Comparison of ENCODE assay signal across 28 cellular contexts in genomic region chr2:160053946-160054345, GRCh38.
"Had no signal": no experiment of that assay in that cellular context is flagged by ENCODE, and none has a peak within 500 bp of the region (broad histone marks: within the 10 kb centered on the region; RNA-seq: fewer than 3 reads in every experiment).

No MANE protein-coding gene starts in this region.

- FAIRE-seq: urothelium cell line had no signal

- H3K27ac Mint-ChIP-seq: stimulated activated effector memory CD8-positive, alpha-beta T cell treated with anti-CD3 and anti-CD28 coated beads, Interleukin-12 subunit alpha, Interleukin-12 subunit beta, amount 100 ng/mL, for 72 hours; stimulated activated memory B cell treated with anti-CD40 and anti-IgM and Interleukin-4, amounts not matched to agents 10 μg/mL and 1 μg/mL and 100 μg/mL, for 72 hours; stimulated activated naive B cell treated with anti-CD40 and anti-IgM and Interleukin-4, amounts not matched to agents 10 μg/mL and 1 μg/mL and 100 μg/mL, for 72 hours; stimulated activated naive CD8-positive, alpha-beta T cell treated with anti-CD3 and anti-CD28 coated beads, Interleukin-15, amount 100 ng/mL, for 72 hours; stimulated activated naive CD8-positive, alpha-beta T cell treated with anti-CD3 and anti-CD28 coated beads, Interleukin-15, Interleukin-2, amounts not matched to agents 100 ng/mL and 50 ng/mL, for 24 hours; type B pancreatic cell had no signal

- H3K27me3 ChIP-seq: stomach, suprapubic skin, testis, thyroid gland, tibial artery, tibial nerve, transverse colon, upper lobe of left lung, upper lobe of right lung, vagina had no signal

- H3K27ac ChIP-seq: stomach, suprapubic skin, testis, thoracic aorta, tibial nerve, transverse colon, upper lobe of left lung, upper lobe of right lung, vagina had no signal

- H3K9me3 ChIP-seq: stomach, suprapubic skin, testis, thoracic aorta, thyroid gland, tibial artery, tibial nerve, transverse colon, upper lobe of left lung, upper lobe of right lung, vagina had no signal

- H3K4me3 ChIP-seq: stomach, suprapubic skin, testis, thoracic aorta, thyroid gland, tibial artery, tibial nerve, transverse colon, upper lobe of left lung, upper lobe of right lung, vagina had no signal

- H3K4me1 ChIP-seq: testis, upper lobe of left lung, upper lobe of right lung had no signal

- DNase-seq: stimulated activated CD4-positive, alpha-beta T cell treated with anti-CD3 and anti-CD28 coated beads, Interleukin-2, amount 100 ng/mL, for 48 hours; stimulated activated CD4-positive, alpha-beta T cell treated with anti-CD3 and anti-CD28 coated beads, Interleukin-4, amount 100 ng/mL, for 1 hour; stimulated activated CD4-positive, alpha-beta T cell treated with anti-CD3 and anti-CD28 coated beads, Interleukin-4, amount 100 ng/mL, for 24 hours; stimulated activated CD4-positive, alpha-beta T cell treated with anti-CD3 and anti-CD28 coated beads, Interleukin-4, amount 100 ng/mL, for 4 hours; stimulated activated CD8-positive, alpha-beta memory T cell treated with anti-CD3 and anti-CD28 coated beads, Interleukin-4, amount 100 ng/mL, for 48 hours; stimulated activated naive B cell treated with anti-CD40 and anti-IgM and Interleukin-4, amounts not matched to agents 10 μg/mL and 1 μg/mL and 100 μg/mL, for 72 hours; stimulated activated naive CD4-positive, alpha-beta T cell; stimulated activated naive CD4-positive, alpha-beta T cell treated with Interleukin-2 at 50 U/mL for 16 hours; stimulated activated naive CD8-positive, alpha-beta T cell treated with anti-CD3 and anti-CD28 coated beads, Interleukin-15, amount 100 ng/mL, for 72 hours; stimulated activated naive CD8-positive, alpha-beta T cell treated with anti-CD3 and anti-CD28 coated beads, Interleukin-15, Interleukin-2, amounts not matched to agents 100 U/mL and 50 U/mL, for 24 hours; stomach; substantia nigra; testis; thyroid gland; tibial artery; transverse colon; trophoblast cell; upper lobe of left lung; upper lobe of right lung had no signal

- H3K4me3 Mint-ChIP-seq: stimulated activated effector memory CD8-positive, alpha-beta T cell treated with anti-CD3 and anti-CD28 coated beads, Interleukin-12 subunit alpha, Interleukin-12 subunit beta, amount 100 ng/mL, for 72 hours; stimulated activated memory B cell treated with anti-CD40 and anti-IgM and Interleukin-4, amounts not matched to agents 10 μg/mL and 1 μg/mL and 100 μg/mL, for 72 hours; stimulated activated naive B cell treated with anti-CD40 and anti-IgM and Interleukin-4, amounts not matched to agents 10 μg/mL and 1 μg/mL and 100 μg/mL, for 72 hours; stimulated activated naive CD8-positive, alpha-beta T cell treated with anti-CD3 and anti-CD28 coated beads, Interleukin-15, amount 100 ng/mL, for 72 hours; stimulated activated naive CD8-positive, alpha-beta T cell treated with anti-CD3 and anti-CD28 coated beads, Interleukin-15, Interleukin-2, amounts not matched to agents 100 ng/mL and 50 ng/mL, for 24 hours; type B pancreatic cell had no signal

- H3K36me3 ChIP-seq: stomach, suprapubic skin, thoracic aorta, thyroid gland, tibial artery, tibial nerve, transverse colon, upper lobe of left lung, upper lobe of right lung, vagina had no signal

- H3K36me3 Mint-ChIP-seq: stimulated activated effector memory CD8-positive, alpha-beta T cell treated with anti-CD3 and anti-CD28 coated beads, Interleukin-12 subunit alpha, Interleukin-12 subunit beta, amount 100 ng/mL, for 72 hours; stimulated activated memory B cell treated with anti-CD40 and anti-IgM and Interleukin-4, amounts not matched to agents 10 μg/mL and 1 μg/mL and 100 μg/mL, for 72 hours; stimulated activated naive B cell treated with anti-CD40 and anti-IgM and Interleukin-4, amounts not matched to agents 10 μg/mL and 1 μg/mL and 100 μg/mL, for 72 hours had no signal

- H3K27me3 Mint-ChIP-seq: type B pancreatic cell had no signal

- H3K9me3 Mint-ChIP-seq: stimulated activated effector memory CD8-positive, alpha-beta T cell treated with anti-CD3 and anti-CD28 coated beads, Interleukin-12 subunit alpha, Interleukin-12 subunit beta, amount 100 ng/mL, for 72 hours; stimulated activated memory B cell treated with anti-CD40 and anti-IgM and Interleukin-4, amounts not matched to agents 10 μg/mL and 1 μg/mL and 100 μg/mL, for 72 hours; stimulated activated naive B cell treated with anti-CD40 and anti-IgM and Interleukin-4, amounts not matched to agents 10 μg/mL and 1 μg/mL and 100 μg/mL, for 72 hours; stimulated activated naive CD8-positive, alpha-beta T cell treated with anti-CD3 and anti-CD28 coated beads, Interleukin-15, amount 100 ng/mL, for 72 hours; stimulated activated naive CD8-positive, alpha-beta T cell treated with anti-CD3 and anti-CD28 coated beads, Interleukin-15, Interleukin-2, amounts not matched to agents 100 ng/mL and 50 ng/mL, for 24 hours; type B pancreatic cell had no signal

- H3K4me1 Mint-ChIP-seq: stimulated activated memory B cell treated with anti-CD40 and anti-IgM and Interleukin-4, amounts not matched to agents 10 μg/mL and 1 μg/mL and 100 μg/mL, for 72 hours; stimulated activated naive B cell treated with anti-CD40 and anti-IgM and Interleukin-4, amounts not matched to agents 10 μg/mL and 1 μg/mL and 100 μg/mL, for 72 hours; stimulated activated naive CD8-positive, alpha-beta T cell treated with anti-CD3 and anti-CD28 coated beads, Interleukin-15, amount 100 ng/mL, for 72 hours had no signal
